ENCODE assay signal across 31 cellular contexts in genomic region chr18:78583739-78584066, GRCh38.
"Had no signal": no experiment of that assay in that cellular context is flagged by ENCODE, and none has a peak within 500 bp of the region (broad histone marks: within the 10 kb centered on the region; RNA-seq: fewer than 3 reads in every experiment).

No MANE protein-coding gene starts in this region.

- H3K36me3 ChIP-seq: adrenal gland, colonic mucosa, esophagus squamous epithelium, gastroesophageal sphincter, heart right ventricle, WERI-Rb-1 had no signal

- H3K27me3 Mint-ChIP-seq: activated B cell treated with CpG ODN at 0.5 μM for 24 hours; activated CD4-positive, alpha-beta memory T cell treated with anti-CD3 and anti-CD28 coated beads for 36 hours; activated CD4-positive, alpha-beta T cell treated with anti-CD3 and anti-CD28 coated beads, Interleukin-2, amount 10 ng/mL, durations not matched to agents 24 days and 14 days; activated CD8-positive, alpha-beta memory T cell treated with anti-CD3 and anti-CD28 coated beads, Interleukin-2, amount 10 ng/mL, durations not matched to agents 7 days and 5 days; activated naive CD4-positive, alpha-beta T cell treated with anti-CD3 and anti-CD28 coated beads, Interleukin-2, amount 50 U/mL, for 24 hours; activated naive CD8-positive, alpha-beta T cell treated with anti-CD3 and anti-CD28 coated beads, Interleukin-2, amount 50 U/mL, for 24 hours had no signal

- H3K4me3 Mint-ChIP-seq: activated B cell treated with CpG ODN at 0.5 μM for 24 hours; activated CD4-positive, alpha-beta memory T cell treated with anti-CD3 and anti-CD28 coated beads for 36 hours; activated CD4-positive, alpha-beta T cell treated with anti-CD3 and anti-CD28 coated beads, Interleukin-2, amount 10 ng/mL, durations not matched to agents 24 days and 14 days; activated CD8-positive, alpha-beta memory T cell treated with anti-CD3 and anti-CD28 coated beads, Interleukin-2, amount 10 ng/mL, durations not matched to agents 7 days and 5 days; activated CD8-positive, alpha-beta T cell treated with anti-CD3 and anti-CD28 coated beads, Interleukin-2, amount 10 ng/mL, durations not matched to agents 7 days and 5 days; activated naive CD4-positive, alpha-beta T cell treated with anti-CD3 and anti-CD28 coated beads for 36 hours; activated naive CD4-positive, alpha-beta T cell treated with anti-CD3 and anti-CD28 coated beads, Interleukin-2, amount 50 U/mL, for 24 hours; activated naive CD8-positive, alpha-beta T cell treated with anti-CD3 and anti-CD28 coated beads for 36 hours; activated naive CD8-positive, alpha-beta T cell treated with anti-CD3 and anti-CD28 coated beads, Interleukin-2, amount 50 U/mL, for 24 hours; activated T-helper 1 cell treated with anti-CD3 and anti-CD28 coated beads, Interleukin-12 subunit alpha, Interleukin-12 subunit beta, Interleukin-2, Interleukin-4 antibody, amounts not matched to agents 30 ng/mL and 10 ng/mL and 1 ng/mL, durations not matched to agents 14 hours and 24 hours and 36 hours; T-helper 17 cell; T-helper 2 cell treated with Interferon-gamma antibody and Interleukin-4, amounts not matched to agents 5 μg/mL and 100 μg/mL, for 36 hours had no signal

- H3K4me1 Mint-ChIP-seq: activated B cell treated with CpG ODN at 0.5 μM for 24 hours; activated CD4-positive, alpha-beta T cell treated with anti-CD3 and anti-CD28 coated beads, Interleukin-2, amount 10 ng/mL, durations not matched to agents 24 days and 14 days; activated CD8-positive, alpha-beta memory T cell treated with anti-CD3 and anti-CD28 coated beads, Interleukin-2, amount 10 ng/mL, durations not matched to agents 7 days and 5 days; activated naive CD4-positive, alpha-beta T cell treated with anti-CD3 and anti-CD28 coated beads, Interleukin-2, amount 50 U/mL, for 24 hours; activated naive CD8-positive, alpha-beta T cell treated with anti-CD3 and anti-CD28 coated beads for 36 hours; activated naive CD8-positive, alpha-beta T cell treated with anti-CD3 and anti-CD28 coated beads, Interleukin-2, amount 50 U/mL, for 24 hours; T-helper 17 cell had no signal

- H3K27me3 ChIP-seq: adrenal gland, body of pancreas, colonic mucosa, esophagus squamous epithelium had no signal

- H3K27ac Mint-ChIP-seq: activated B cell treated with CpG ODN at 0.5 μM for 24 hours; activated CD4-positive, alpha-beta memory T cell treated with anti-CD3 and anti-CD28 coated beads for 36 hours; activated CD4-positive, alpha-beta T cell treated with anti-CD3 and anti-CD28 coated beads, Interleukin-2, amount 10 ng/mL, durations not matched to agents 24 days and 14 days; activated CD8-positive, alpha-beta memory T cell treated with anti-CD3 and anti-CD28 coated beads, Interleukin-2, amount 10 ng/mL, durations not matched to agents 7 days and 5 days; activated CD8-positive, alpha-beta T cell treated with anti-CD3 and anti-CD28 coated beads, Interleukin-2, amount 10 ng/mL, durations not matched to agents 7 days and 5 days; activated naive CD4-positive, alpha-beta T cell treated with anti-CD3 and anti-CD28 coated beads for 36 hours; activated naive CD4-positive, alpha-beta T cell treated with anti-CD3 and anti-CD28 coated beads, Interleukin-2, amount 50 U/mL, for 24 hours; activated naive CD8-positive, alpha-beta T cell treated with anti-CD3 and anti-CD28 coated beads for 36 hours; activated naive CD8-positive, alpha-beta T cell treated with anti-CD3 and anti-CD28 coated beads, Interleukin-2, amount 50 U/mL, for 24 hours; activated T-helper 1 cell treated with anti-CD3 and anti-CD28 coated beads, Interleukin-12 subunit alpha, Interleukin-12 subunit beta, Interleukin-2, Interleukin-4 antibody, amounts not matched to agents 30 ng/mL and 10 ng/mL and 1 ng/mL, durations not matched to agents 14 hours and 24 hours and 36 hours; activated T-helper 2 cell treated with anti-CD3 and anti-CD28 coated beads, Interferon-gamma antibody, Interleukin-2, Interleukin-4, amounts not matched to agents 10 μg/mL and 5 μg/mL and 100 μg/mL, durations not matched to agents 14 hours and 24 hours and 36 hours; T-helper 17 cell; T-helper 2 cell treated with Interferon-gamma antibody and Interleukin-4, amounts not matched to agents 5 μg/mL and 100 μg/mL, for 36 hours had no signal

- DNase-seq: activated B cell treated with CpG ODN at 0.5 μM for 24 hours; activated CD4-positive, alpha-beta memory T cell treated with anti-CD3 and anti-CD28 coated beads for 36 hours; activated CD4-positive, alpha-beta T cell treated with anti-CD3 and anti-CD28 coated beads, Interleukin-2, amount 10 ng/mL, durations not matched to agents 24 days and 14 days; activated CD8-positive, alpha-beta memory T cell treated with anti-CD3 and anti-CD28 coated beads, Interleukin-2, amount 50 U/mL, for 4 hours; activated CD8-positive, alpha-beta T cell treated with anti-CD3 and anti-CD28 coated beads, Interleukin-2, amount 10 ng/mL, durations not matched to agents 7 days and 5 days; activated effector memory CD4-positive, alpha-beta T cell treated with anti-CD3 and anti-CD28 coated beads, Interleukin-2, amount 50 U/mL, for 16 hours; activated naive CD4-positive, alpha-beta T cell treated with anti-CD3 and anti-CD28 coated beads for 36 hours; activated naive CD8-positive, alpha-beta T cell treated with anti-CD3 and anti-CD28 coated beads for 36 hours; activated naive CD8-positive, alpha-beta T cell treated with anti-CD3 and anti-CD28 coated beads, Interleukin-2, amount 50 U/mL, for 24 hours; activated T-cell treated with anti-CD3 and anti-CD28 coated beads, Interleukin-2, amount 50 U/mL, for 1 hour; activated T-cell treated with anti-CD3 and anti-CD28 coated beads, Interleukin-2, amount 50 U/mL, for 48 hours; adrenal gland; amygdala; body of pancreas; central memory CD4-positive, alpha-beta T cell; cerebellar nuclear complex; colonic mucosa; effector CD8-positive, alpha-beta T cell; esophagus squamous epithelium; foreskin melanocyte; heart right ventricle; T-helper 17 cell; T1000; WERI-Rb-1 had no signal

- H3K36me3 Mint-ChIP-seq: activated CD4-positive, alpha-beta memory T cell treated with anti-CD3 and anti-CD28 coated beads for 36 hours; activated CD8-positive, alpha-beta memory T cell treated with anti-CD3 and anti-CD28 coated beads, Interleukin-2, amount 10 ng/mL, durations not matched to agents 7 days and 5 days; activated naive CD4-positive, alpha-beta T cell treated with anti-CD3 and anti-CD28 coated beads, Interleukin-2, amount 50 U/mL, for 24 hours; activated naive CD8-positive, alpha-beta T cell treated with anti-CD3 and anti-CD28 coated beads for 36 hours had no signal

- H3K4me3 ChIP-seq: adrenal gland, body of pancreas, colonic mucosa, esophagus squamous epithelium, gastroesophageal sphincter, heart right ventricle had no signal

- H3K4me1 ChIP-seq: adrenal gland, body of pancreas, colonic mucosa, gastroesophageal sphincter, heart right ventricle had no signal

- H3K9me3 ChIP-seq: adrenal gland, body of pancreas, colonic mucosa, esophagus squamous epithelium, gastroesophageal sphincter, heart right ventricle had no signal

- H3K27ac ChIP-seq: adrenal gland, body of pancreas, colonic mucosa, epithelial cell of prostate, esophagus squamous epithelium, gastroesophageal sphincter, heart right ventricle, WERI-Rb-1 had no signal

- H3K9me3 Mint-ChIP-seq: activated CD4-positive, alpha-beta memory T cell treated with anti-CD3 and anti-CD28 coated beads for 36 hours; activated naive CD4-positive, alpha-beta T cell treated with anti-CD3 and anti-CD28 coated beads for 36 hours; activated naive CD4-positive, alpha-beta T cell treated with anti-CD3 and anti-CD28 coated beads, Interleukin-2, amount 50 U/mL, for 24 hours; activated naive CD8-positive, alpha-beta T cell treated with anti-CD3 and anti-CD28 coated beads for 36 hours had no signal
